ENCODE assay signal across 1 cellular context in genomic region chr22:47918936-47919505, GRCh38.
TF ChIP-seq lines count a peak whose summit lies in the region.

No MANE protein-coding gene starts in this region.

TF ChIP-seq in HepG2, 621 proteins besides CTCF, POLR2A, EP300 and RAD21 (continued from another document):
- TF ChIP-seq, protein P1, sequence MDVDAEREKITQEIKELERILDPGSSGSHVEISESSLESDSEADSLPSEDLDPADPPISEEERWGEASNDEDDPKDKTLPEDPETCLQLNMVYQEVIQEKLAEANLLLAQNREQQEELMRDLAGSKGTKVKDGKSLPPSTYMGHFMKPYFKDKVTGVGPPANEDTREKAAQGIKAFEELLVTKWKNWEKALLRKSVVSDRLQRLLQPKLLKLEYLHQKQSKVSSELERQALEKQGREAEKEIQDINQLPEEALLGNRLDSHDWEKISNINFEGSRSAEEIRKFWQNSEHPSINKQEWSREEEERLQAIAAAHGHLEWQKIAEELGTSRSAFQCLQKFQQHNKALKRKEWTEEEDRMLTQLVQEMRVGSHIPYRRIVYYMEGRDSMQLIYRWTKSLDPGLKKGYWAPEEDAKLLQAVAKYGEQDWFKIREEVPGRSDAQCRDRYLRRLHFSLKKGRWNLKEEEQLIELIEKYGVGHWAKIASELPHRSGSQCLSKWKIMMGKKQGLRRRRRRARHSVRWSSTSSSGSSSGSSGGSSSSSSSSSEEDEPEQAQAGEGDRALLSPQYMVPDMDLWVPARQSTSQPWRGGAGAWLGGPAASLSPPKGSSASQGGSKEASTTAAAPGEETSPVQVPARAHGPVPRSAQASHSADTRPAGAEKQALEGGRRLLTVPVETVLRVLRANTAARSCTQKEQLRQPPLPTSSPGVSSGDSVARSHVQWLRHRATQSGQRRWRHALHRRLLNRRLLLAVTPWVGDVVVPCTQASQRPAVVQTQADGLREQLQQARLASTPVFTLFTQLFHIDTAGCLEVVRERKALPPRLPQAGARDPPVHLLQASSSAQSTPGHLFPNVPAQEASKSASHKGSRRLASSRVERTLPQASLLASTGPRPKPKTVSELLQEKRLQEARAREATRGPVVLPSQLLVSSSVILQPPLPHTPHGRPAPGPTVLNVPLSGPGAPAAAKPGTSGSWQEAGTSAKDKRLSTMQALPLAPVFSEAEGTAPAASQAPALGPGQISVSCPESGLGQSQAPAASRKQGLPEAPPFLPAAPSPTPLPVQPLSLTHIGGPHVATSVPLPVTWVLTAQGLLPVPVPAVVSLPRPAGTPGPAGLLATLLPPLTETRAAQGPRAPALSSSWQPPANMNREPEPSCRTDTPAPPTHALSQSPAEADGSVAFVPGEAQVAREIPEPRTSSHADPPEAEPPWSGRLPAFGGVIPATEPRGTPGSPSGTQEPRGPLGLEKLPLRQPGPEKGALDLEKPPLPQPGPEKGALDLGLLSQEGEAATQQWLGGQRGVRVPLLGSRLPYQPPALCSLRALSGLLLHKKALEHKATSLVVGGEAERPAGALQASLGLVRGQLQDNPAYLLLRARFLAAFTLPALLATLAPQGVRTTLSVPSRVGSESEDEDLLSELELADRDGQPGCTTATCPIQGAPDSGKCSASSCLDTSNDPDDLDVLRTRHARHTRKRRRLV (CRISPR knock-in tag; IDR thresholded peaks at IDR 0.05), result no peak
- TF ChIP-seq HMG20A (CRISPR knock-in tag; IDR thresholded peaks at IDR 0.05; ENCODE audit: borderline replicate concordance) (no peak), ZBTB37 (CRISPR knock-in tag; IDR thresholded peaks at IDR 0.05) (no peak)
TF ChIP-seq in HepG2: peak in this region for 0.
